In genomic region chr7:151727579-151728285, GRCh38 we compare ENCODE assay signal across 8 cellular contexts.
DNase-seq lines count a peak whose midpoint lies in the region; ATAC-seq and TF ChIP-seq lines count a peak whose summit lies in the region.

No MANE protein-coding gene starts in this region.

- POLR2A ChIA-PET in T-cell (lab: Charles Lee): no interaction called here

- in situ Hi-C loops in GM13976 (cut with MboI; ENCODE audit: low sequenced_read_pairs, unreplicated experiment): no loop called here

- no peak overlapping the region for H3K4me3 Mint-ChIP-seq in T-cell
- peak overlapping the region; percentile 49 for H3K4me3 Mint-ChIP-seq in stimulated activated memory B cell treated with anti-CD40 and anti-IgM and Interleukin-4, amounts not matched to agents 10 μg/mL and 1 μg/mL and 100 μg/mL, for 72 hours

- H3K4me3 ChIP-seq in choroid plexus epithelial cell (ENCODE audit: low read depth, low read length): no peak overlapping the region

- H3K27me3 Mint-ChIP-seq in T-cell: no peaks in the 10 kb centered on the region
- no peaks in the 10 kb centered on the region for H3K27me3 Mint-ChIP-seq in stimulated activated memory B cell treated with anti-CD40 and anti-IgM and Interleukin-4, amounts not matched to agents 10 μg/mL and 1 μg/mL and 100 μg/mL, for 72 hours

- CTCF ChIA-PET in T-cell (lab: Charles Lee): no interaction called here

- H3K27ac Mint-ChIP-seq in T-cell: no peak overlapping the region
- peak overlapping the region; percentile 54 for H3K27ac Mint-ChIP-seq in stimulated activated memory B cell treated with anti-CD40 and anti-IgM and Interleukin-4, amounts not matched to agents 10 μg/mL and 1 μg/mL and 100 μg/mL, for 72 hours

- H3K9me3 Mint-ChIP-seq in T-cell: no peaks in the 10 kb centered on the region
- no peaks in the 10 kb centered on the region for H3K9me3 Mint-ChIP-seq in stimulated activated memory B cell treated with anti-CD40 and anti-IgM and Interleukin-4, amounts not matched to agents 10 μg/mL and 1 μg/mL and 100 μg/mL, for 72 hours

- peaks cover 8% of the 10 kb centered on the region for H3K36me3 Mint-ChIP-seq in T-cell
- no peaks in the 10 kb centered on the region for H3K36me3 Mint-ChIP-seq in stimulated activated memory B cell treated with anti-CD40 and anti-IgM and Interleukin-4, amounts not matched to agents 10 μg/mL and 1 μg/mL and 100 μg/mL, for 72 hours

- peaks cover 5 to 17% (median 16%) of the 10 kb centered on the region in 3 donors for H3K4me1 Mint-ChIP-seq in T-cell
- peaks cover 50% of the 10 kb centered on the region for H3K4me1 Mint-ChIP-seq in stimulated activated memory B cell treated with anti-CD40 and anti-IgM and Interleukin-4, amounts not matched to agents 10 μg/mL and 1 μg/mL and 100 μg/mL, for 72 hours

- no peak for TF ChIP-seq CTCF in GM13976 (IDR thresholded peaks at IDR 0.05; ENCODE audit: borderline replicate concordance, control extremely low read depth, extremely low read depth, insufficient read depth, missing control alignments)
- peak; percentile 23 for TF ChIP-seq CTCF in choroid plexus epithelial cell (conservative IDR thresholded peaks at IDR 0.05; ENCODE audit: low read depth, low read length)

- ATAC-seq in HG03196 (IDR thresholded peaks at IDR 0.05; ENCODE audit: unreplicated experiment): peak; percentile 67
- peak in 3 of 4 experiments; percentile 71 to 94 (median 90) for ATAC-seq in T-cell (replicated peaks in 1 of 4)
- ATAC-seq in stimulated activated memory B cell treated with anti-CD40 and anti-IgM and Interleukin-4, amounts not matched to agents 10 μg/mL and 1 μg/mL and 100 μg/mL, for 72 hours: peak; percentile 94

- DNase-seq in GM13976 (ENCODE audit: low spot score) (peak; percentile 74), T-cell (peak in 3 of 34 experiments; percentile 11 to 31 (median 20)), choroid plexus epithelial cell (ENCODE audit: low read depth) (peak; percentile 89), mucosa of gallbladder (ENCODE audit: low spot score) (peak; percentile 67), NCI-H2081 (lab: John Stamatoyannopoulos, UW) (no peak), NCI-H524 treated with DMSO at 0.1 percent for 48 hours (lab: John Stamatoyannopoulos, UW) (no peak)

Comparison
In these comparisons a context has a peak if more than half of its experiments do, and no peak if none do; other contexts are left out.
1. DNase-seq: peak in GM13976 (single experiment), choroid plexus epithelial cell (single experiment) and mucosa of gallbladder (single experiment); none in NCI-H2081 (0 of 2) and NCI-H524 treated with DMSO at 0.1 percent for 48 hours (single experiment).
2. Peak in every context shown above with its lines, with median percentiles within 50 percentile points of each other: ATAC-seq.